In genomic region chr19:17420267-17420924, GRCh38 we compare ENCODE assay signal across 8 cellular contexts. TPM values are rescaled to one million over a fixed set of nuclear protein-coding genes. Genes with fewer than 3 reads are reported as not detected.
DNase-seq lines count a peak whose midpoint lies in the region; ATAC-seq, FAIRE-seq and TF ChIP-seq lines count a peak whose summit lies in the region.

No MANE protein-coding gene starts in this region.

- peaks cover 40% of the 10 kb centered on the region for H3K4me1 Mint-ChIP-seq in stimulated activated naive CD8-positive, alpha-beta T cell treated with anti-CD3 and anti-CD28 coated beads, Interleukin-15, amount 100 ng/mL, for 72 hours

- TF ChIP-seq CTCF in bronchial epithelial cell (IDR thresholded peaks at IDR 0.05; ENCODE audit: insufficient read depth, low read length, severe bottlenecking) (no peak), left lung (IDR thresholded peaks at IDR 0.05) (no peak)

- ATAC-seq in HG03025 (IDR thresholded peaks at IDR 0.05; ENCODE audit: low FRiP score, unreplicated experiment) (peak; percentile 19), left lung (peak; percentile 49)
- peak; percentile 46 for ATAC-seq in stimulated activated naive CD8-positive, alpha-beta T cell treated with anti-CD3 and anti-CD28 coated beads, Interleukin-15, amount 100 ng/mL, for 72 hours

- no peaks in the 10 kb centered on the region for H3K9me3 Mint-ChIP-seq in stimulated activated naive CD8-positive, alpha-beta T cell treated with anti-CD3 and anti-CD28 coated beads, Interleukin-15, amount 100 ng/mL, for 72 hours

- H3K27me3 Mint-ChIP-seq in stimulated activated naive CD8-positive, alpha-beta T cell treated with anti-CD3 and anti-CD28 coated beads, Interleukin-15, amount 100 ng/mL, for 72 hours = no peaks in the 10 kb centered on the region

- FAIRE-seq in bronchial epithelial cell (lab: Jason Lieb, UNC) = no peak

- intact Hi-C loops in left lung (cut with DNase I) = no loop called here

- no peak overlapping the region; the same call in 1 of the 2 replicates for H3K27ac ChIP-seq in SJCRH30
- H3K27ac ChIP-seq in left lung = peak overlapping the region; percentile 57 to 85

- peaks cover 11% of the 10 kb centered on the region for H3K4me1 ChIP-seq in SJCRH30
- peaks cover 5 to 13% of the 10 kb centered on the region in 2 donors for H3K4me1 ChIP-seq in left lung

- peak overlapping the region; percentile 68 for H3K4me3 ChIP-seq in SJCRH30
- H3K4me3 ChIP-seq in bronchial epithelial cell (ENCODE audit: low read depth, low read length) = peak overlapping the region; percentile 66
- peak overlapping the region; percentile 79 to 84 for H3K4me3 ChIP-seq in left lung

- H3K4me3 Mint-ChIP-seq in stimulated activated naive CD8-positive, alpha-beta T cell treated with anti-CD3 and anti-CD28 coated beads, Interleukin-15, amount 100 ng/mL, for 72 hours = peak overlapping the region; percentile 96 to 97

- H3K27me3 ChIP-seq in SJCRH30 (no peaks in the 10 kb centered on the region), bronchial epithelial cell (ENCODE audit: control insufficient read depth, insufficient read depth, low read length) (no peaks in the 10 kb centered on the region), left lung (no peaks in the 10 kb centered on the region)

- H3K36me3 ChIP-seq in SJCRH30 (no peaks in the 10 kb centered on the region), bronchial epithelial cell (ENCODE audit: control insufficient read depth, insufficient read depth, low read length) (peaks cover 3% of the 10 kb centered on the region), left lung (peaks cover 0 to 13% of the 10 kb centered on the region in 2 donors)

- DNase-seq in activated CD4-positive, CD25-positive, alpha-beta regulatory T cell treated with anti-CD3 and anti-CD28 coated beads, Interleukin-2, amount 50 U/mL, for 72 hours = peak; percentile 48
- no peak for DNase-seq in activated CD4-positive, CD25-positive, alpha-beta regulatory T cell (lab: John Stamatoyannopoulos, UW)
- DNase-seq in SJCRH30 = peak; percentile 29 to 31
- no peak for DNase-seq in bronchial epithelial cell (ENCODE audit: low read depth)
- peak; percentile 48 to 82 for DNase-seq in left lung
- peak in 1 of 2 donors; percentile 44 for DNase-seq in stimulated activated naive CD8-positive, alpha-beta T cell treated with anti-CD3 and anti-CD28 coated beads, Interleukin-15, amount 100 ng/mL, for 72 hours
- no peak for DNase-seq in HPDE6-E6E7 (ENCODE audit: extremely low spot score)

- H3K9me3 ChIP-seq in SJCRH30 (replicated peaks) (no peaks in the 10 kb centered on the region), left lung (no peaks in the 10 kb centered on the region)

- peak overlapping the region; percentile 5 to 83 for H3K27ac Mint-ChIP-seq in stimulated activated naive CD8-positive, alpha-beta T cell treated with anti-CD3 and anti-CD28 coated beads, Interleukin-15, amount 100 ng/mL, for 72 hours

RNA-seq across cellular contexts. Expression of gene MVB12A, which starts 0.5 kb away (rescaled TPM):
- 34.4 and 41.2 TPM in 2 replicates for total RNA-seq in SJCRH30 (2014; rRNA removed; shearing (Covaris generic))
- total RNA-seq in bronchial epithelial cell = 22.9 and 23.8 TPM in 2 replicates
- total RNA-seq in left lung = 10 to 100 TPM; 41.7 to 47.7 TPM

RNA-seq across cellular contexts. Expression of gene BST2, which starts 15.0 kb away (rescaled TPM):
- total RNA-seq in SJCRH30 (2014; rRNA removed; shearing (Covaris generic)) = 19.9 and 20.6 TPM in 2 replicates
- total RNA-seq in bronchial epithelial cell = 2.2 and 8.7 TPM in 2 replicates
- 100 to 1,000 TPM in 1 of 2 donors, 10 to 100 TPM in 1; 90.2 to 104 TPM for total RNA-seq in left lung

RNA-seq across cellular contexts. Expression of gene CCDC194, which starts 26.4 kb away (rescaled TPM):
- not detected in 2 replicates for total RNA-seq in SJCRH30 (2014; rRNA removed; shearing (Covaris generic))
- total RNA-seq in bronchial epithelial cell (not detected in 2 replicates), left lung (1 to 10 TPM in 1 of 2 donors, under 1 TPM in 1; 0.61 to 1.4 TPM)

RNA-seq across cellular contexts. Expression of gene TMEM221, which starts 28.1 kb away (rescaled TPM):
- total RNA-seq in SJCRH30 (2014; rRNA removed; shearing (Covaris generic)) = 0.10 TPM in 1 of 2 replicates, not detected in the other
- total RNA-seq in bronchial epithelial cell (0.13 TPM in 1 of 2 replicates, not detected in the other), left lung (not detected)

RNA-seq across cellular contexts. Expression of gene NXNL1, which starts 40.3 kb away (rescaled TPM):
- total RNA-seq in SJCRH30 (2014; rRNA removed; shearing (Covaris generic)) = not detected in 2 replicates
- total RNA-seq in bronchial epithelial cell = not detected in 2 replicates
- not detected for total RNA-seq in left lung

Comparison
In these comparisons a context has a peak if more than half of its experiments do, and no peak if none do; other contexts are left out.
1. DNase-seq: peak in activated CD4-positive, CD25-positive, alpha-beta regulatory T cell treated with anti-CD3 and anti-CD28 coated beads, Interleukin-2, amount 50 U/mL, for 72 hours (single experiment), SJCRH30 (2 of 2) and left lung (2 of 2); none in activated CD4-positive, CD25-positive, alpha-beta regulatory T cell (0 of 4), bronchial epithelial cell (single experiment) and HPDE6-E6E7 (single experiment).
2. Peak in every context shown above with its lines, with median percentiles within 50 percentile points of each other: ATAC-seq and H3K4me3 ChIP-seq.